ENCODE assay signal across 17 cellular contexts in genomic region chr2:108980076-108980475, GRCh38. TPM values are rescaled to one million over a fixed set of nuclear protein-coding genes. Genes with fewer than 3 reads are reported as not detected.
DNase-seq lines count a peak whose midpoint lies in the region; ATAC-seq and TF ChIP-seq lines count a peak whose summit lies in the region.
"Had no signal": no experiment of that assay in that cellular context is flagged by ENCODE, and none has a peak within 500 bp of the region (broad histone marks: within the 10 kb centered on the region; RNA-seq: fewer than 3 reads in every experiment).

No MANE protein-coding gene starts in this region.

- intact Hi-C loops in CD4-positive, alpha-beta T cell (cut with DNase I, micrococcal nuclease), result loop anchor here (10.0 kb wide), 1 partner anchor 195 kb away; the partner anchor contains the start of gene CCDC138 (in 2 of the 2)

- CTCF ChIA-PET in CD4-positive, alpha-beta T cell (lab: Charles Lee), result no interaction called here

- no peak overlapping the region for H3K4me3 Mint-ChIP-seq in CD4-positive, alpha-beta T cell
- H3K4me3 Mint-ChIP-seq in nephron, result no peak overlapping the region
- H3K4me3 Mint-ChIP-seq: CD4-positive, CD25-positive, alpha-beta regulatory T cell; H9 had no signal

- no peaks in the 10 kb centered on the region for H3K27me3 ChIP-seq in CD4-positive, alpha-beta T cell (ENCODE audit: control insufficient read depth, insufficient read depth, low read length)
- H3K27me3 ChIP-seq: BLaER1 treated with 17β-estradiol and CSF1 and Interleukin-3, amounts not matched to agents 10 nM and 100 nM had no signal

- peaks cover 93% of the 10 kb centered on the region for H3K4me1 Mint-ChIP-seq in CD4-positive, alpha-beta T cell (ENCODE audit: low read depth)
- H3K4me1 Mint-ChIP-seq in nephron, result peaks cover 6% of the 10 kb centered on the region

- ATAC-seq in CD4-positive, alpha-beta T cell (ENCODE audit: poor library complexity), result no peak
- no peak for ATAC-seq in HG02870 (IDR thresholded peaks at IDR 0.05; ENCODE audit: unreplicated experiment)

- POLR2A ChIA-PET in CD4-positive, alpha-beta T cell (lab: Charles Lee), result interaction anchor here (1.6 kb wide), 1 partner anchor 52 kb away, joined by 3 read pairs; no protein-coding TSS in a partner anchor

- H3K27me3 Mint-ChIP-seq in CD4-positive, alpha-beta T cell, result no peaks in the 10 kb centered on the region
- H3K27me3 Mint-ChIP-seq in nephron (ENCODE audit: low read depth), result peaks cover 18% of the 10 kb centered on the region

- no peak for DNase-seq in CD4-positive, alpha-beta T cell
- DNase-seq in glomerular visceral epithelial cell (ENCODE audit: extremely low spot score) (peak; percentile 41), left kidney (ENCODE audit: low read depth, low spot score) (peak; percentile 58), NCI-H2196 (lab: John Stamatoyannopoulos, UW; ENCODE audit: unreplicated experiment) (no peak), HCEC 1CT (no peak)
- DNase-seq in activated T-cell treated with anti-CD3 and anti-CD28 coated beads, Interleukin-2, amount 50 U/mL, for 1 hour, result no peak
- DNase-seq: 8988T; CD4-positive, CD25-positive, alpha-beta regulatory T cell; DMS153; DMS79 treated with DMSO at 0.1 percent for 48 hours; EL; GOT3; H9 had no signal

- no peaks in the 10 kb centered on the region for H3K9me3 Mint-ChIP-seq in CD4-positive, alpha-beta T cell
- H3K9me3 Mint-ChIP-seq in nephron, result no peaks in the 10 kb centered on the region
- H3K9me3 Mint-ChIP-seq: CD4-positive, CD25-positive, alpha-beta regulatory T cell; H9 had no signal

- H3K9me3 ChIP-seq in CD4-positive, alpha-beta T cell (ENCODE audit: control insufficient read depth, low read length), result no peaks in the 10 kb centered on the region
- H3K9me3 ChIP-seq: BLaER1 treated with 17β-estradiol and CSF1 and Interleukin-3, amounts not matched to agents 10 nM and 100 nM had no signal

- H3K27ac Mint-ChIP-seq in CD4-positive, alpha-beta T cell, result peak overlapping the region; percentile 57
- H3K27ac Mint-ChIP-seq in nephron, result peak overlapping the region; percentile 64 to 86 (median 70)
- H3K27ac Mint-ChIP-seq: H9 had no signal

- peaks cover 30% of the 10 kb centered on the region for H3K36me3 Mint-ChIP-seq in CD4-positive, alpha-beta T cell (ENCODE audit: low read depth)
- no peaks in the 10 kb centered on the region for H3K36me3 Mint-ChIP-seq in nephron (ENCODE audit: low read depth)
- H3K36me3 Mint-ChIP-seq: CD4-positive, CD25-positive, alpha-beta regulatory T cell had no signal

- TF ChIP-seq CTCF in CD4-positive, alpha-beta T cell (IDR thresholded peaks at IDR 0.05), result no peak
- no peak for TF ChIP-seq CTCF in nephron (IDR thresholded peaks at IDR 0.05; ENCODE audit: unreplicated experiment in 3 of 3)

- H3K27ac ChIP-seq in CD4-positive, alpha-beta T cell (ENCODE audit: low read depth, low read length), result no peak overlapping the region
- H3K27ac ChIP-seq: BLaER1 treated with 17β-estradiol and CSF1 and Interleukin-3, amounts not matched to agents 10 nM and 100 nM; HL-60 had no signal

RNA-seq across cellular contexts. Expression of gene EDAR, which starts 8.9 kb away (rescaled TPM):
- 10 to 100 TPM in 1 of 2 experiments, 1 to 10 TPM in 1; 9.4 to 10.3 TPM for total RNA-seq in CD4-positive, alpha-beta T cell
- total RNA-seq: H9 had no signal

Comparison
In these comparisons a context has a peak if more than half of its experiments do, and no peak if none do; other contexts are left out.
1. DNase-seq: peak in glomerular visceral epithelial cell (single experiment) and left kidney (single experiment); none in CD4-positive, alpha-beta T cell (0 of 10), NCI-H2196 (single experiment), activated T-cell treated with anti-CD3 and anti-CD28 coated beads, Interleukin-2, amount 50 U/mL, for 1 hour (single experiment) and HCEC 1CT (single experiment).